1 cellular context compared by ENCODE assay signal in genomic region chr15:67080900-67081431, GRCh38.
TF ChIP-seq lines count a peak whose summit lies in the region.

No MANE protein-coding gene starts in this region.

TF ChIP-seq in GM23338, 12 proteins besides CTCF, POLR2A, EP300 and RAD21 (continued from another document):
- TF ChIP-seq ETS1 (IDR thresholded peaks at IDR 0.05) (no peak), POLR2AphosphoS5 (IDR thresholded peaks at IDR 0.05; ENCODE audit: low read depth) (no peak), EZH2phosphoT487 (IDR thresholded peaks at IDR 0.05; ENCODE audit: unreplicated experiment) (no peak), CREB1 (CRISPR knock-in tag; IDR thresholded peaks at IDR 0.05; ENCODE audit: low read depth) (no peak), JUNB (IDR thresholded peaks at IDR 0.05; ENCODE audit: unreplicated experiment) (no peak), REST (IDR thresholded peaks at IDR 0.05; ENCODE audit: unreplicated experiment) (no peak)
